ENCODE assay signal across 19 cellular contexts in genomic region chr15:66895794-66896453, GRCh38.
"Had no signal": no experiment of that assay in that cellular context is flagged by ENCODE, and none has a peak within 500 bp of the region (broad histone marks: within the 10 kb centered on the region; RNA-seq: fewer than 3 reads in every experiment).

No MANE protein-coding gene starts in this region.

- H2AFZ ChIP-seq: neural progenitor cell had no signal

- H3K9ac ChIP-seq: neural progenitor cell had no signal

- H3K27ac ChIP-seq: body of pancreas, epithelial cell of prostate, left lung, neural progenitor cell had no signal

- H3K36me3 ChIP-seq: left lung, neural progenitor cell had no signal

- H3K4me3 ChIP-seq: body of pancreas, left lung, neural progenitor cell had no signal

- H3K4me2 ChIP-seq: neural progenitor cell had no signal

- H3K27me3 Mint-ChIP-seq: activated naive CD8-positive, alpha-beta T cell treated with anti-CD3 and anti-CD28 coated beads, Interleukin-2, amount 50 U/mL, for 24 hours had no signal

- H3K27ac Mint-ChIP-seq: activated B cell treated with CpG ODN at 0.5 μM for 24 hours; activated CD4-positive, alpha-beta memory T cell treated with anti-CD3 and anti-CD28 coated beads for 36 hours; activated naive CD8-positive, alpha-beta T cell treated with anti-CD3 and anti-CD28 coated beads, Interleukin-2, amount 50 U/mL, for 24 hours; mesothelial cell of epicardium; naive thymus-derived CD8-positive, alpha-beta T cell; stimulated activated naive B cell treated with anti-CD40 and anti-IgM and Interleukin-4, amounts not matched to agents 10 μg/mL and 1 μg/mL and 100 μg/mL, for 72 hours; T-helper 1 cell treated with Interleukin-12 subunit alpha and Interleukin-12 subunit beta and Interleukin-4 antibody, amounts not matched to agents 30 μg/mL and 1 μg/mL, for 36 hours had no signal

- H3K4me1 Mint-ChIP-seq: activated naive CD8-positive, alpha-beta T cell treated with anti-CD3 and anti-CD28 coated beads, Interleukin-2, amount 50 U/mL, for 24 hours had no signal

- H3K4me3 Mint-ChIP-seq: activated B cell treated with CpG ODN at 0.5 μM for 24 hours; activated CD4-positive, alpha-beta memory T cell treated with anti-CD3 and anti-CD28 coated beads for 36 hours; activated naive CD8-positive, alpha-beta T cell treated with anti-CD3 and anti-CD28 coated beads, Interleukin-2, amount 50 U/mL, for 24 hours; mesothelial cell of epicardium; naive thymus-derived CD8-positive, alpha-beta T cell; neural progenitor cell; stimulated activated naive B cell treated with anti-CD40 and anti-IgM and Interleukin-4, amounts not matched to agents 10 μg/mL and 1 μg/mL and 100 μg/mL, for 72 hours; T-helper 1 cell treated with Interleukin-12 subunit alpha and Interleukin-12 subunit beta and Interleukin-4 antibody, amounts not matched to agents 30 μg/mL and 1 μg/mL, for 36 hours had no signal

- H3K9me3 Mint-ChIP-seq: activated B cell treated with CpG ODN at 0.5 μM for 24 hours; activated naive CD8-positive, alpha-beta T cell treated with anti-CD3 and anti-CD28 coated beads, Interleukin-2, amount 50 U/mL, for 24 hours had no signal

- H3K27me3 ChIP-seq: body of pancreas, left lung, neural progenitor cell had no signal

- DNase-seq: activated B cell treated with CpG ODN at 0.5 μM for 24 hours; activated CD4-positive, alpha-beta memory T cell treated with anti-CD3 and anti-CD28 coated beads for 36 hours; activated CD4-positive, alpha-beta T cell treated with anti-CD3 and anti-CD28 coated beads for 4 hours; activated naive CD4-positive, alpha-beta T cell; activated naive CD8-positive, alpha-beta T cell treated with anti-CD3 and anti-CD28 coated beads, Interleukin-2, amount 50 U/mL, for 24 hours; activated T-cell treated with anti-CD3 and anti-CD28 coated beads, Interleukin-2, amount 50 U/mL, for 1 hour; central memory CD4-positive, alpha-beta T cell; left lung; stimulated activated CD4-positive, alpha-beta T cell treated with anti-CD3 and anti-CD28 coated beads, Interleukin-2, amount 100 ng/mL, for 48 hours; stimulated activated CD8-positive, alpha-beta memory T cell treated with anti-CD3 and anti-CD28 coated beads, Interleukin-4, amount 100 ng/mL, for 48 hours; stimulated activated naive B cell treated with anti-CD40 and anti-IgM and Interleukin-4, amounts not matched to agents 10 μg/mL and 1 μg/mL and 100 μg/mL, for 72 hours; T1000; trophoblast cell had no signal

- H3K9me3 ChIP-seq: body of pancreas, left lung had no signal

- ATAC-seq: activated naive CD8-positive, alpha-beta T cell treated with anti-CD3 and anti-CD28 coated beads, Interleukin-2, amount 50 U/mL, for 24 hours; left lung; naive thymus-derived CD8-positive, alpha-beta T cell; stimulated activated naive B cell treated with anti-CD40 and anti-IgM and Interleukin-4, amounts not matched to agents 10 μg/mL and 1 μg/mL and 100 μg/mL, for 72 hours had no signal

- H3K4me1 ChIP-seq: left lung had no signal

- H3K36me3 Mint-ChIP-seq: naive thymus-derived CD8-positive, alpha-beta T cell; neural progenitor cell had no signal
